Comparison of ENCODE assay signal across 8 cellular contexts in genomic region chr9:124861342-124862229, GRCh38. TPM values are rescaled to one million over a fixed set of nuclear protein-coding genes. Genes with fewer than 3 reads are reported as not detected.
A peak's percentile ranks its signal among the peaks of the same experiment; 100 is the strongest.
DNase-seq lines count a peak whose midpoint lies in the region; ATAC-seq and TF ChIP-seq lines count a peak whose summit lies in the region.

TSS of gene ARPC5L (plus strand) at chr9:124862130. CDS start at chr9:124869291, 7,161 bp downstream.
TSS of gene RPL35 (minus strand) at chr9:124861957. CDS start at chr9:124861912, 45 bp downstream.

- no peaks in the 10 kb centered on the region for H3K9me3 Mint-ChIP-seq in activated B cell treated with CpG ODN at 0.5 μM for 24 hours

- TF ChIP-seq CTCF in AG10803 (conservative IDR thresholded peaks at IDR 0.05; ENCODE audit: low read length): peak; percentile 31
- no peak for TF ChIP-seq CTCF in activated B cell treated with CpG ODN at 0.5 μM for 24 hours (IDR thresholded peaks at IDR 0.05)
- TF ChIP-seq CTCF in cardiac fibroblast (IDR thresholded peaks at IDR 0.05; ENCODE audit: low read depth, low read length): no peak

- H3K36me3 Mint-ChIP-seq in activated B cell treated with CpG ODN at 0.5 μM for 24 hours (ENCODE audit: low read depth): peaks cover 53% of the 10 kb centered on the region

- H3K27me3 Mint-ChIP-seq in activated B cell treated with CpG ODN at 0.5 μM for 24 hours: no peaks in the 10 kb centered on the region

- H3K4me1 Mint-ChIP-seq in activated B cell treated with CpG ODN at 0.5 μM for 24 hours: peaks cover 47% of the 10 kb centered on the region

- peak; percentile 92 for ATAC-seq in GM19035 (IDR thresholded peaks at IDR 0.05; ENCODE audit: unreplicated experiment)
- peak; percentile 90 for ATAC-seq in HG03342 (IDR thresholded peaks at IDR 0.05; ENCODE audit: unreplicated experiment)
- ATAC-seq in activated B cell treated with CpG ODN at 0.5 μM for 24 hours (ENCODE audit: low read depth): peak; percentile 95

- intact Hi-C loops in activated B cell treated with CpG ODN at 0.5 μM for 24 hours (cut with micrococcal nuclease): loop anchor here (1.0 to 5.0 kb wide), 9 partner anchors 8 to 886 kb away; partner anchors contain the start of genes GAPVD1, HSPA5, NR6A1 and PBX3

- peak within 1 kb of the TSS; percentile 94 for H3K4me3 ChIP-seq in AG10803 (ENCODE audit: low read length)
- H3K4me3 ChIP-seq in cardiac fibroblast (replicated peaks in 1 of 2; ENCODE audit: low read depth in 2 of 2, low read length in 2 of 2): peak within 1 kb of the TSS; percentile 80 to 81

- H3K4me3 Mint-ChIP-seq in activated B cell treated with CpG ODN at 0.5 μM for 24 hours: peak within 1 kb of the TSS; percentile 95

- peak within 1 kb of the TSS; percentile 94 for H3K27ac Mint-ChIP-seq in activated B cell treated with CpG ODN at 0.5 μM for 24 hours

- CTCF ChIA-PET in activated B cell treated with CpG ODN at 0.5 μM for 24 hours (lab: Charles Lee): interaction anchor here (1.3 to 3.8 kb wide), 5 partner anchors 8 to 90 kb away, joined by 5 to 28 read pairs (median 6); partner anchors contain the start of genes NR6A1 and WDR38

- POLR2A ChIA-PET in activated B cell treated with CpG ODN at 0.5 μM for 24 hours (lab: Charles Lee): interaction anchor here (0.5 to 4.3 kb wide), 23 partner anchors 9 to 1956 kb away, joined by 3 to 164 read pairs (median 5); partner anchors contain the start of genes GAPVD1, GOLGA1, HSPA5 and NR6A1

- DNase-seq in AG10803 (ENCODE audit: low read depth) (peak; percentile 92), NCI-H345 (lab: John Stamatoyannopoulos, UW) (peak; percentile 96), activated B cell treated with CpG ODN at 0.5 μM for 24 hours (peak; percentile 92), cardiac fibroblast (ENCODE audit: low read depth in 2 of 2) (peak; percentile 92 to 96), inferior parietal cortex (ENCODE audit: extremely low spot score) (peak; percentile 92)
- peak; percentile 93 for DNase-seq in stimulated activated CD4-positive, alpha-beta T cell treated with anti-CD3 and anti-CD28 coated beads, Interleukin-12 subunit alpha, Interleukin-12 subunit beta, amount 100 ng/mL, for 24 hours (ENCODE audit: low read depth in 2 of 2)

RNA-seq across cellular contexts. Expression of gene ARPC5L, which starts in this region (rescaled TPM):
- total RNA-seq in activated B cell treated with CpG ODN at 0.5 μM for 24 hours: 91.5 and 93.1 TPM in 2 replicates

RNA-seq across cellular contexts. Expression of gene RPL35, which starts in this region (rescaled TPM):
- total RNA-seq in activated B cell treated with CpG ODN at 0.5 μM for 24 hours: 2,037 and 2,426 TPM in 2 replicates

Comparison
In these comparisons a context has a peak if more than half of its experiments do, and no peak if none do; other contexts are left out.
1. Peak in every context shown above with its lines: DNase-seq, ATAC-seq and H3K4me3 ChIP-seq.